Comparison of ENCODE assay signal across 23 cellular contexts in the genomic region with DNA sequence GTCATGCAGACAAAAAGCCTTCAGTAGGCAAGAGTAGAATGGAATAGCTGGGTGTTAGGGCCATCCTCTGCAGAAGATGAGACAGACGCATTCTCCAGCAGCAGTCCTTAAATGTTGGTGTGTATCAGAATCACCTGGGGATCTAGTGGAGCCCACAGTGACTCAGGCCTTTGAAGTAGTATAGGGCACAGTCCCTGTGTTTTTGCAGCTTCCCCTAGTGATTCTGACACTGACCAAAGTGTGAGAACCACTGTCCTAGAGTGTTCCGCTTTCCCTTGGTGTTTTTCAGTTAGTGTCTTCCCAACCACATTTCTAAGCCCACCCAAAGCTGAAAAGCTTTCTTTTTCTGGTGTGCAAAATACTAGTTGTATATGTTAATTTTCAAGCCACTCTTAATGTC.
DNase-seq lines count a peak whose midpoint lies in the region; ATAC-seq and TF ChIP-seq lines count a peak whose summit lies in the region.
"Had no signal": no experiment of that assay in that cellular context is flagged by ENCODE, and none has a peak within 500 bp of the region (broad histone marks: within the 10 kb centered on the region; RNA-seq: fewer than 3 reads in every experiment).

No MANE protein-coding gene starts in this region.

- ATAC-seq in activated CD4-positive, alpha-beta T cell treated with anti-CD3 and anti-CD28 coated beads for 36 hours = peak; percentile 51
- peak; percentile 76 for ATAC-seq in activated CD8-positive, alpha-beta T cell treated with anti-CD3 and anti-CD28 coated beads for 36 hours
- ATAC-seq in stimulated activated naive CD8-positive, alpha-beta T cell treated with anti-CD3 and anti-CD28 coated beads, Interleukin-15, amount 100 ng/mL, for 72 hours = peak; percentile 71
- ATAC-seq: HCT116, HepG2, PC-3 had no signal

- intact Hi-C loops in activated CD4-positive, alpha-beta T cell treated with anti-CD3 and anti-CD28 coated beads for 36 hours (cut with DNase I, micrococcal nuclease) = no loop called here
- intact Hi-C loops in activated CD8-positive, alpha-beta T cell treated with anti-CD3 and anti-CD28 coated beads for 36 hours (cut with micrococcal nuclease) = no loop called here

- POLR2A ChIA-PET in activated CD4-positive, alpha-beta T cell treated with anti-CD3 and anti-CD28 coated beads for 36 hours (lab: Charles Lee) = no interaction called here
- POLR2A ChIA-PET in activated CD8-positive, alpha-beta T cell treated with anti-CD3 and anti-CD28 coated beads for 36 hours (lab: Charles Lee) = interaction anchor here (0.8 to 0.9 kb wide), 2 partner anchors 15 to 18 kb away, joined by 3 read pairs; no protein-coding TSS in a partner anchor

- CTCF ChIA-PET in activated CD4-positive, alpha-beta T cell treated with anti-CD3 and anti-CD28 coated beads for 36 hours (lab: Charles Lee) = interaction anchor here (0.9 to 1.3 kb wide), 5 partner anchors 13 to 373 kb away, joined by 3 to 4 read pairs (median 3); no protein-coding TSS in a partner anchor
- CTCF ChIA-PET in activated CD8-positive, alpha-beta T cell treated with anti-CD3 and anti-CD28 coated beads for 36 hours (lab: Charles Lee) = interaction anchor here (0.6 to 2.7 kb wide), 5 partner anchors 14 to 181 kb away, joined by 3 to 12 read pairs (median 3); no protein-coding TSS in a partner anchor

- no peak overlapping the region for H3K4me3 Mint-ChIP-seq in activated CD4-positive, alpha-beta T cell treated with anti-CD3 and anti-CD28 coated beads for 36 hours
- H3K4me3 Mint-ChIP-seq in activated CD8-positive, alpha-beta T cell treated with anti-CD3 and anti-CD28 coated beads for 36 hours = no peak overlapping the region
- peak overlapping the region; percentile 50 to 81 (median 80) for H3K4me3 Mint-ChIP-seq in immature natural killer cell
- H3K4me3 Mint-ChIP-seq in stimulated activated naive CD8-positive, alpha-beta T cell treated with anti-CD3 and anti-CD28 coated beads, Interleukin-15, amount 100 ng/mL, for 72 hours = no peak overlapping the region

- no peaks in the 10 kb centered on the region for H3K9me3 Mint-ChIP-seq in activated CD4-positive, alpha-beta T cell treated with anti-CD3 and anti-CD28 coated beads for 36 hours (ENCODE audit: low read depth)
- H3K9me3 Mint-ChIP-seq in activated CD8-positive, alpha-beta T cell treated with anti-CD3 and anti-CD28 coated beads for 36 hours = no peaks in the 10 kb centered on the region
- H3K9me3 Mint-ChIP-seq in immature natural killer cell = no peaks in the 10 kb centered on the region
- H3K9me3 Mint-ChIP-seq in stimulated activated naive CD8-positive, alpha-beta T cell treated with anti-CD3 and anti-CD28 coated beads, Interleukin-15, amount 100 ng/mL, for 72 hours = no peaks in the 10 kb centered on the region
- H3K9me3 Mint-ChIP-seq: CD8-positive, alpha-beta memory T cell had no signal

- H3K4me1 Mint-ChIP-seq in activated CD4-positive, alpha-beta T cell treated with anti-CD3 and anti-CD28 coated beads for 36 hours = peaks cover 14% of the 10 kb centered on the region
- H3K4me1 Mint-ChIP-seq in activated CD8-positive, alpha-beta T cell treated with anti-CD3 and anti-CD28 coated beads for 36 hours (ENCODE audit: low read depth) = peaks cover 22% of the 10 kb centered on the region
- peaks cover 93 to 97% of the 10 kb centered on the region in 2 donors for H3K4me1 Mint-ChIP-seq in immature natural killer cell
- peaks cover 35% of the 10 kb centered on the region for H3K4me1 Mint-ChIP-seq in stimulated activated naive CD8-positive, alpha-beta T cell treated with anti-CD3 and anti-CD28 coated beads, Interleukin-15, amount 100 ng/mL, for 72 hours

- TF ChIP-seq CTCF in activated CD8-positive, alpha-beta T cell treated with anti-CD3 and anti-CD28 coated beads for 36 hours (IDR thresholded peaks at IDR 0.05) = no peak

- H3K27ac Mint-ChIP-seq in activated CD4-positive, alpha-beta T cell treated with anti-CD3 and anti-CD28 coated beads for 36 hours = no peak overlapping the region
- H3K27ac Mint-ChIP-seq in activated CD8-positive, alpha-beta T cell treated with anti-CD3 and anti-CD28 coated beads for 36 hours = no peak overlapping the region
- H3K27ac Mint-ChIP-seq in immature natural killer cell = peak overlapping the region; percentile 77 to 92 (median 90)
- peak overlapping the region in 1 of 2 donors; percentile 66 for H3K27ac Mint-ChIP-seq in stimulated activated naive CD8-positive, alpha-beta T cell treated with anti-CD3 and anti-CD28 coated beads, Interleukin-15, amount 100 ng/mL, for 72 hours

- no peaks in the 10 kb centered on the region for H3K27me3 Mint-ChIP-seq in activated CD4-positive, alpha-beta T cell treated with anti-CD3 and anti-CD28 coated beads for 36 hours
- H3K27me3 Mint-ChIP-seq in activated CD8-positive, alpha-beta T cell treated with anti-CD3 and anti-CD28 coated beads for 36 hours = no peaks in the 10 kb centered on the region
- H3K27me3 Mint-ChIP-seq in immature natural killer cell (ENCODE audit: low read depth in 3 of 3) = peaks cover 0 to 6% (median 2%) of the 10 kb centered on the region in 3 donors
- no peaks in the 10 kb centered on the region for H3K27me3 Mint-ChIP-seq in stimulated activated naive CD8-positive, alpha-beta T cell treated with anti-CD3 and anti-CD28 coated beads, Interleukin-15, amount 100 ng/mL, for 72 hours
- H3K27me3 Mint-ChIP-seq: CD8-positive, alpha-beta memory T cell had no signal

- no peak for DNase-seq in activated CD4-positive, alpha-beta T cell treated with anti-CD3 and anti-CD28 coated beads for 36 hours
- DNase-seq in activated CD4-positive, alpha-beta T cell treated with anti-CD3 and anti-CD28 coated beads, Interleukin-2, amount 50 U/mL, for 4 hours = no peak
- no peak for DNase-seq in activated CD8-positive, alpha-beta T cell treated with anti-CD3 and anti-CD28 coated beads for 36 hours
- DNase-seq in immature natural killer cell = peak; percentile 76 to 80 (median 77)
- DNase-seq in stimulated activated naive CD8-positive, alpha-beta T cell treated with anti-CD3 and anti-CD28 coated beads, Interleukin-15, amount 100 ng/mL, for 72 hours = no peak
- no peak for DNase-seq in NCI-H1417 treated with DMSO at 0.1 percent for 48 hours (lab: John Stamatoyannopoulos, UW)
- DNase-seq in hypothalamus (lab: John Stamatoyannopoulos, UW) = no peak
- no peak for DNase-seq in NCI-H187 treated with DMSO at 0.1 percent for 48 hours (lab: John Stamatoyannopoulos, UW)
- DNase-seq: 8988T, AML-193, C1 segment of cervical spinal cord, Calu3, DMS153, KBM-7, NCI-H1105, NCI-H2081, NCI-H2171, NCI-H524 treated with DMSO at 0.1 percent for 48 hours, PC-3, Right ventricle myocardium superior had no signal

- H3K36me3 Mint-ChIP-seq in activated CD4-positive, alpha-beta T cell treated with anti-CD3 and anti-CD28 coated beads for 36 hours (ENCODE audit: low read depth) = no peaks in the 10 kb centered on the region
- H3K36me3 Mint-ChIP-seq in activated CD8-positive, alpha-beta T cell treated with anti-CD3 and anti-CD28 coated beads for 36 hours (ENCODE audit: low read depth) = no peaks in the 10 kb centered on the region
- peaks cover 0 to 5% (median 3%) of the 10 kb centered on the region in 3 donors for H3K36me3 Mint-ChIP-seq in immature natural killer cell
- H3K36me3 Mint-ChIP-seq: CD8-positive, alpha-beta memory T cell had no signal

Comparison
In these comparisons a context has a peak if more than half of its experiments do, and no peak if none do; other contexts are left out.
1. DNase-seq: peak in immature natural killer cell (3 of 3); none in activated CD4-positive, alpha-beta T cell treated with anti-CD3 and anti-CD28 coated beads for 36 hours (single experiment), activated CD4-positive, alpha-beta T cell treated with anti-CD3 and anti-CD28 coated beads, Interleukin-2, amount 50 U/mL, for 4 hours (0 of 2), activated CD8-positive, alpha-beta T cell treated with anti-CD3 and anti-CD28 coated beads for 36 hours (single experiment), stimulated activated naive CD8-positive, alpha-beta T cell treated with anti-CD3 and anti-CD28 coated beads, Interleukin-15, amount 100 ng/mL, for 72 hours (0 of 2), NCI-H1417 treated with DMSO at 0.1 percent for 48 hours (single experiment), hypothalamus (0 of 51) and NCI-H187 treated with DMSO at 0.1 percent for 48 hours (single experiment).
2. H3K27ac Mint-ChIP-seq: peak in immature natural killer cell (6 of 6); none in activated CD4-positive, alpha-beta T cell treated with anti-CD3 and anti-CD28 coated beads for 36 hours (single experiment) and activated CD8-positive, alpha-beta T cell treated with anti-CD3 and anti-CD28 coated beads for 36 hours (single experiment).
3. H3K4me3 Mint-ChIP-seq: peak in immature natural killer cell (5 of 5); none in activated CD4-positive, alpha-beta T cell treated with anti-CD3 and anti-CD28 coated beads for 36 hours (single experiment), activated CD8-positive, alpha-beta T cell treated with anti-CD3 and anti-CD28 coated beads for 36 hours (single experiment) and stimulated activated naive CD8-positive, alpha-beta T cell treated with anti-CD3 and anti-CD28 coated beads, Interleukin-15, amount 100 ng/mL, for 72 hours (0 of 2).
4. Peak in every context shown above with its lines, with median percentiles within 50 percentile points of each other: ATAC-seq.